Comparison of ENCODE assay signal across 9 cellular contexts in genomic region chr11:132005874-132006273, GRCh38.
"Had no signal": no experiment of that assay in that cellular context is flagged by ENCODE, and none has a peak within 500 bp of the region (broad histone marks: within the 10 kb centered on the region; RNA-seq: fewer than 3 reads in every experiment).

No MANE protein-coding gene starts in this region.

- DNase-seq: GM23248, GOT3, H7, HFFc6, KBM-7 had no signal

- H3K27ac ChIP-seq: GM23248, HL-60 had no signal

- H3K36me3 ChIP-seq: HAP-1 had no signal

- H3K4me1 ChIP-seq: HAP-1 had no signal

- H3K9me3 ChIP-seq: HAP-1 had no signal

- H2AFZ ChIP-seq: GM23248 had no signal

- H3K9ac ChIP-seq: GM23248 had no signal

- H3K4me3 ChIP-seq: GM23248, HAP-1 had no signal

- ATAC-seq: HCT116, HepG2 had no signal
